ENCODE assay signal across 30 cellular contexts in the genomic region with DNA sequence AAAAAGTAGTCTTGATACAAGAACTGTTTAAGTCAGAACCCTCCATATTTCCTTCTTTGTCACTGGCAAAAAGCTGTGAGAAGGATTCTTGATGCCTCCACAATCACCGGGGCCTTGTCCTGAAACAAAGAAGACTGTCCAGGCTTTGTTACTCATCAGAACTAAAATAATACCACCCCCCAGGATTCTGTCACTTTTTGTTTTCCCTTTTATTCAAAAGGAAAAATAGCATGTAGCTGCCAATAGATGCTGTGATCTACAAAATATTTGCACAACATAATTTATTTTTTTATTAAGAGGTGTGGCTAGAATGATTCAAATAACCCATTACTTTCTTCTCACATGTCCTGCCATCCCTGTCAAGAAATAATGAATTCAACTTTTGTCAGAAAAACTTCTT.
"Had no signal": no experiment of that assay in that cellular context is flagged by ENCODE, and none has a peak within 500 bp of the region (broad histone marks: within the 10 kb centered on the region; RNA-seq: fewer than 3 reads in every experiment).

No MANE protein-coding gene starts in this region.

- H3K27ac ChIP-seq: cardiac muscle cell, colonic mucosa, epithelial cell of prostate, hepatocyte, left lung, neural progenitor cell, pancreas, stomach, thyroid gland had no signal

- H3K4me3 Mint-ChIP-seq: central memory CD8-positive, alpha-beta T cell; dendritic cell treated with granulocyte-macrophage colony-stimulating factor and Interleukin-4, amounts not matched to agents 40 ng/mL and 50 ng/mL, for 4 days; endodermal cell; memory B cell; mesothelial cell of epicardium; naive B cell; natural killer cell treated with Interleukin-12 subunit alpha and Interleukin-12 subunit beta and Interleukin-15 and Interleukin-18, amount 100 ng/mL, for 72 hours; neural progenitor cell; stimulated activated effector memory CD8-positive, alpha-beta T cell treated with anti-CD3 and anti-CD28 coated beads, Interleukin-12 subunit alpha, Interleukin-12 subunit beta, amount 100 ng/mL, for 72 hours; type B pancreatic cell had no signal

- H3K27me3 Mint-ChIP-seq: dendritic cell treated with granulocyte-macrophage colony-stimulating factor and Interleukin-4, amounts not matched to agents 40 ng/mL and 50 ng/mL, for 4 days; naive B cell; progenitor cell of endocrine pancreas; type B pancreatic cell had no signal

- ATAC-seq: mucosa of descending colon; natural killer cell treated with Interleukin-12 subunit alpha and Interleukin-12 subunit beta and Interleukin-15 and Interleukin-18, amount 100 ng/mL, for 72 hours; stimulated activated effector memory CD8-positive, alpha-beta T cell treated with anti-CD3 and anti-CD28 coated beads, Interleukin-12 subunit alpha, Interleukin-12 subunit beta, amount 100 ng/mL, for 72 hours had no signal

- H3K27me3 ChIP-seq: cardiac muscle cell, colonic mucosa, esophagus muscularis mucosa, hepatocyte, left lung, neural progenitor cell, pancreas, right atrium auricular region, sigmoid colon, stomach, thyroid gland had no signal

- H3K27ac Mint-ChIP-seq: dendritic cell treated with granulocyte-macrophage colony-stimulating factor and Interleukin-4, amounts not matched to agents 40 ng/mL and 50 ng/mL, for 4 days; endodermal cell; memory B cell; mesothelial cell of epicardium; naive B cell; natural killer cell treated with Interleukin-12 subunit alpha and Interleukin-12 subunit beta and Interleukin-15 and Interleukin-18, amount 100 ng/mL, for 72 hours; neural progenitor cell; progenitor cell of endocrine pancreas; stimulated activated effector memory CD8-positive, alpha-beta T cell treated with anti-CD3 and anti-CD28 coated beads, Interleukin-12 subunit alpha, Interleukin-12 subunit beta, amount 100 ng/mL, for 72 hours; type B pancreatic cell had no signal

- H3K9me3 ChIP-seq: colonic mucosa, pancreas, right atrium auricular region, thyroid gland had no signal

- H3K4me3 ChIP-seq: cardiac muscle cell, colonic mucosa, esophagus muscularis mucosa, hepatocyte, left lung, lung, mucosa of descending colon, neural progenitor cell, pancreas, right atrium auricular region, sigmoid colon, stomach, thyroid gland had no signal

- H3K36me3 ChIP-seq: cardiac muscle cell, colonic mucosa, esophagus muscularis mucosa, left lung, neural progenitor cell, pancreas, right atrium auricular region, sigmoid colon, stomach, thyroid gland had no signal

- FAIRE-seq: frontal cortex, islet of Langerhans, pancreas had no signal

- DNase-seq: effector CD8-positive, alpha-beta T cell; endodermal cell; naive B cell; stimulated activated CD4-positive, alpha-beta T cell treated with anti-CD3 and anti-CD28 coated beads, Interleukin-2, amount 100 ng/mL, for 24 hours; stimulated activated CD4-positive, alpha-beta T cell treated with anti-CD3 and anti-CD28 coated beads, Interleukin-4, amount 100 ng/mL, for 24 hours; stimulated activated naive CD4-positive, alpha-beta T cell treated with Interleukin-2 at 50 U/mL for 16 hours had no signal

- H3K4me1 ChIP-seq: colonic mucosa, left lung had no signal

- H3K4me1 Mint-ChIP-seq: central memory CD8-positive, alpha-beta T cell; endodermal cell; memory B cell; naive B cell; neural progenitor cell; stimulated activated effector memory CD8-positive, alpha-beta T cell treated with anti-CD3 and anti-CD28 coated beads, Interleukin-12 subunit alpha, Interleukin-12 subunit beta, amount 100 ng/mL, for 72 hours had no signal

- H3K36me3 Mint-ChIP-seq: stimulated activated effector memory CD8-positive, alpha-beta T cell treated with anti-CD3 and anti-CD28 coated beads, Interleukin-12 subunit alpha, Interleukin-12 subunit beta, amount 100 ng/mL, for 72 hours had no signal
